8 cellular contexts compared by ENCODE assay signal in the genomic region with DNA sequence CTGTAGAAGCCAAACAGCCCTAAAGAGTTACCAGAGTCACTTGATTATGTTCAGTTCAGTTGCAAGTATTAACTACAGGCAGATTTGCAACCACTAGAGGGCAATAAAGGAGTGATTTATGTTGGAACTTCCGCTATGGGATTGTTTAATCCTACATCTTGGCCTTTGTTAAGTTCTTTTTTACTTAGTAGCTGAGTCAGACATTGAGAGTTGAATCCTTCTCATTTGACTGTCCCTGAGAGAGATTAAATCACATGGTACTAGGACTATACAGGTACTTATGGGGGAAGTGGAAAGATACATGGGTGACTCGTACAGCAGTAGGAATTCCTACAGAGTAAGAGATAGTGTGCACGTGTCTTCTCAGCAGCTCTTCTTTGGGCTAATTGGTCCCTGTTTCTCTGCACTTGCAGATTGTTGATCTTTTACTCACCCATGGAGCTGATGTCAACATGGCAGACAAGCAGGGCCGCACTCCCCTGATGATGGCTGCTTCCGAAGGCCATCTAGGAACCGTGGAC. TPM values are rescaled to one million over a fixed set of nuclear protein-coding genes. Genes with fewer than 3 reads are reported as not detected.
DNase-seq lines count a peak whose midpoint lies in the region; ATAC-seq and TF ChIP-seq lines count a peak whose summit lies in the region.

No MANE protein-coding gene starts in this region.

- DNase-seq in activated T-cell treated with anti-CD3 and anti-CD28 coated beads, Interleukin-2, amount 50 U/mL, for 72 hours = no peak
- DNase-seq in activated T-cell treated with anti-CD3 and anti-CD28 coated beads, Interleukin-2, amount 50 U/mL, for 24 hours = no peak
- DNase-seq in NCI-H1105 (lab: John Stamatoyannopoulos, UW) (peak; percentile 34), fibroblast of villous mesenchyme (ENCODE audit: low read depth) (peak; percentile 88), pons (ENCODE audit: low spot score) (peak; percentile 77)

- no peaks in the 10 kb centered on the region for H3K79me2 ChIP-seq in SU-DHL-6 (ENCODE audit: insufficient read depth, low read length)

- no peak overlapping the region for H3K9ac ChIP-seq in SU-DHL-6 (ENCODE audit: low read length)

- no peaks in the 10 kb centered on the region for H3K9me3 ChIP-seq in SU-DHL-6 (ENCODE audit: insufficient read depth, low read length)

- H3K4me3 ChIP-seq in SU-DHL-6 (ENCODE audit: insufficient read depth, low read length, poor library complexity, severe bottlenecking) (no peak overlapping the region), fibroblast of villous mesenchyme (ENCODE audit: low read depth, low read length) (no peak overlapping the region)

- peak overlapping the region; percentile 85 for H2AFZ ChIP-seq in SU-DHL-6 (ENCODE audit: low read depth, low read length, severe bottlenecking)

- H3K36me3 Mint-ChIP-seq in activated T-cell treated with anti-CD3 and anti-CD28 coated beads, Interleukin-2, amount 50 U/mL, for 72 hours (ENCODE audit: insufficient read depth in 2 of 2) = no peaks in the 10 kb centered on the region
- no peaks in the 10 kb centered on the region for H3K36me3 Mint-ChIP-seq in activated T-cell treated with anti-CD3 and anti-CD28 coated beads, Interleukin-2, amount 50 U/mL, for 24 hours (ENCODE audit: low read depth)

- ATAC-seq in activated T-cell treated with anti-CD3 and anti-CD28 coated beads, Interleukin-2, amount 50 U/mL, for 72 hours (replicated peaks in 1 of 2) = peak; percentile 67 to 86
- ATAC-seq in HG02970 (IDR thresholded peaks at IDR 0.05; ENCODE audit: low FRiP score, unreplicated experiment) (no peak), HG03378 (IDR thresholded peaks at IDR 0.05; ENCODE audit: unreplicated experiment) (no peak)

- no peak overlapping the region for H3K27ac Mint-ChIP-seq in activated T-cell treated with anti-CD3 and anti-CD28 coated beads, Interleukin-2, amount 50 U/mL, for 72 hours
- H3K27ac Mint-ChIP-seq in activated T-cell treated with anti-CD3 and anti-CD28 coated beads, Interleukin-2, amount 50 U/mL, for 24 hours = no peak overlapping the region

- H3K9me2 ChIP-seq in SU-DHL-6 (replicated peaks; ENCODE audit: insufficient read depth, low read length) = no peaks in the 10 kb centered on the region

- peaks cover 7% of the 10 kb centered on the region for H3K4me1 Mint-ChIP-seq in activated T-cell treated with anti-CD3 and anti-CD28 coated beads, Interleukin-2, amount 50 U/mL, for 72 hours (ENCODE audit: low read depth)
- peaks cover 6% of the 10 kb centered on the region for H3K4me1 Mint-ChIP-seq in activated T-cell treated with anti-CD3 and anti-CD28 coated beads, Interleukin-2, amount 50 U/mL, for 24 hours (ENCODE audit: low read depth)

- no peaks in the 10 kb centered on the region for H3K27me3 Mint-ChIP-seq in activated T-cell treated with anti-CD3 and anti-CD28 coated beads, Interleukin-2, amount 50 U/mL, for 72 hours (ENCODE audit: low read depth)
- no peaks in the 10 kb centered on the region for H3K27me3 Mint-ChIP-seq in activated T-cell treated with anti-CD3 and anti-CD28 coated beads, Interleukin-2, amount 50 U/mL, for 24 hours

- no peaks in the 10 kb centered on the region for H3K9me3 Mint-ChIP-seq in activated T-cell treated with anti-CD3 and anti-CD28 coated beads, Interleukin-2, amount 50 U/mL, for 72 hours
- no peaks in the 10 kb centered on the region for H3K9me3 Mint-ChIP-seq in activated T-cell treated with anti-CD3 and anti-CD28 coated beads, Interleukin-2, amount 50 U/mL, for 24 hours

- no peak overlapping the region for H3K27ac ChIP-seq in SU-DHL-6 (ENCODE audit: low read depth, low read length)

- H3F3A ChIP-seq in SU-DHL-6 (ENCODE audit: insufficient read depth) = no peaks in the 10 kb centered on the region

- H3K36me3 ChIP-seq in SU-DHL-6 (ENCODE audit: low read length) = no peaks in the 10 kb centered on the region

- no peak overlapping the region for H3K4me3 Mint-ChIP-seq in activated T-cell treated with anti-CD3 and anti-CD28 coated beads, Interleukin-2, amount 50 U/mL, for 72 hours
- H3K4me3 Mint-ChIP-seq in activated T-cell treated with anti-CD3 and anti-CD28 coated beads, Interleukin-2, amount 50 U/mL, for 24 hours = no peak overlapping the region

- no peaks in the 10 kb centered on the region for H4K20me1 ChIP-seq in SU-DHL-6 (ENCODE audit: low read depth, low read length)

- peak; percentile 69 for TF ChIP-seq CTCF in SU-DHL-6 (IDR thresholded peaks at IDR 0.05; ENCODE audit: insufficient read depth, low read length, poor library complexity, severe bottlenecking)
- TF ChIP-seq CTCF in fibroblast of villous mesenchyme (IDR thresholded peaks at IDR 0.05; ENCODE audit: insufficient read depth, low read depth, low read length) = peak; percentile 67

- no peak overlapping the region for H3K4me2 ChIP-seq in SU-DHL-6 (ENCODE audit: low read depth, low read length, poor library complexity, severe bottlenecking)

- H3K27me3 ChIP-seq in SU-DHL-6 (ENCODE audit: low read length) = no peaks in the 10 kb centered on the region

RNA-seq across cellular contexts. Expression of a gene that starts 40.3 kb away (rescaled TPM):
- total RNA-seq in activated T-cell treated with anti-CD3 and anti-CD28 coated beads, Interleukin-2, amount 50 U/mL, for 72 hours = 10 to 100 TPM in 1 of 2 donors, 1 to 10 TPM in 1; 4.7 to 10.2 TPM
- total RNA-seq in fibroblast of villous mesenchyme = 11.3 and 12.5 TPM in 2 replicates

Comparison
In these comparisons a context has a peak if more than half of its experiments do, and no peak if none do; other contexts are left out.
1. ATAC-seq: peak in activated T-cell treated with anti-CD3 and anti-CD28 coated beads, Interleukin-2, amount 50 U/mL, for 72 hours (2 of 2); none in HG02970 (single experiment) and HG03378 (single experiment).
2. DNase-seq: peak in NCI-H1105 (single experiment), fibroblast of villous mesenchyme (single experiment) and pons (single experiment); none in activated T-cell treated with anti-CD3 and anti-CD28 coated beads, Interleukin-2, amount 50 U/mL, for 72 hours (0 of 2) and activated T-cell treated with anti-CD3 and anti-CD28 coated beads, Interleukin-2, amount 50 U/mL, for 24 hours (single experiment).